In genomic region chr5:138544171-138545134, GRCh38 we compare ENCODE assay signal across 8 cellular contexts. TPM values are rescaled to one million over a fixed set of nuclear protein-coding genes. Genes with fewer than 3 reads are reported as not detected.
DNase-seq lines count a peak whose midpoint lies in the region; ATAC-seq and TF ChIP-seq lines count a peak whose summit lies in the region.

No MANE protein-coding gene starts in this region.

- H3K9me3 Mint-ChIP-seq in MCF 10A (ENCODE audit: unreplicated experiment) = no peaks in the 10 kb centered on the region

- peaks cover 13 to 29% (median 24%) of the 10 kb centered on the region in 11 experiments; a peak in 18 of 22 replicates for H3K36me3 ChIP-seq in BLaER1 treated with 17β-estradiol and CSF1 and Interleukin-3, amounts not matched to agents 10 nM and 100 nM
- H3K36me3 ChIP-seq in lower lobe of right lung (peaks cover 8% of the 10 kb centered on the region), upper lobe of left lung (no peaks in the 10 kb centered on the region)

- peaks cover 23 to 68% (median 55%) of the 10 kb centered on the region in 11 experiments; a peak in 21 of 22 replicates for H4K20me1 ChIP-seq in BLaER1 treated with 17β-estradiol and CSF1 and Interleukin-3, amounts not matched to agents 10 nM and 100 nM

- POLR2A ChIA-PET in MCF 10A (lab: Yijun Ruan, JAX) = interaction anchor here (0.7 to 11.8 kb wide), 31 partner anchors 8 to 798 kb away, joined by 3 to 276 read pairs (median 10); partner anchors contain the start of genes BRD8, EGR1, FAM53C and HSPA9

- peak overlapping the region; percentile 97 for H3K27ac Mint-ChIP-seq in MCF 10A (ENCODE audit: low read depth, unreplicated experiment)

- peak overlapping the region; percentile 97 to 100 (median 99) for H3K27ac ChIP-seq in BLaER1 treated with 17β-estradiol and CSF1 and Interleukin-3, amounts not matched to agents 10 nM and 100 nM
- H3K27ac ChIP-seq in lower lobe of right lung (peak overlapping the region; percentile 99), upper lobe of left lung (peak overlapping the region; percentile 98 to 100 (median 98))

- ATAC-seq in lower lobe of right lung = no peak
- no peak for ATAC-seq in upper lobe of left lung (ENCODE audit: low FRiP score in 2 of 2)
- ATAC-seq in GM18517 (IDR thresholded peaks at IDR 0.05; ENCODE audit: unreplicated experiment) = no peak

- TF ChIP-seq EP300 in upper lobe of left lung (IDR thresholded peaks at IDR 0.05) = no peak

- H3K9me3 ChIP-seq in BLaER1 treated with 17β-estradiol and CSF1 and Interleukin-3, amounts not matched to agents 10 nM and 100 nM (replicated peaks in 1 of 11) = no peaks in the 10 kb centered on the region
- H3K9me3 ChIP-seq in lower lobe of right lung (no peaks in the 10 kb centered on the region), upper lobe of left lung (no peaks in the 10 kb centered on the region)

- TF ChIP-seq CTCF in MCF 10A (IDR thresholded peaks at IDR 0.05; ENCODE audit: unreplicated experiment) (no peak), lower lobe of right lung (IDR thresholded peaks at IDR 0.05) (no peak), upper lobe of left lung (IDR thresholded peaks at IDR 0.05) (no peak)

- no peaks in the 10 kb centered on the region for H3K27me3 Mint-ChIP-seq in MCF 10A (ENCODE audit: insufficient read depth, unreplicated experiment)

- peak overlapping the region; percentile 97 to 100 (median 98) for H3K4me3 ChIP-seq in BLaER1 treated with 17β-estradiol and CSF1 and Interleukin-3, amounts not matched to agents 10 nM and 100 nM
- peak overlapping the region; percentile 94 for H3K4me3 ChIP-seq in lower lobe of right lung
- H3K4me3 ChIP-seq in upper lobe of left lung = peak overlapping the region; percentile 72 to 91 (median 85)

- CTCF ChIA-PET in MCF 10A (lab: Yijun Ruan, JAX) = interaction anchor here (0.5 to 9.5 kb wide), 14 partner anchors 8 to 1246 kb away, joined by 3 to 124 read pairs (median 4); partner anchors contain the start of gene EGR1

- no peak for TF ChIP-seq POLR2A in upper lobe of left lung (IDR thresholded peaks at IDR 0.05)

- H3K4me2 ChIP-seq in BLaER1 treated with 17β-estradiol and CSF1 and Interleukin-3, amounts not matched to agents 10 nM and 100 nM = peak overlapping the region; percentile 82 to 99 (median 96)

- peaks cover 52 to 65% (median 56%) of the 10 kb centered on the region in 10 experiments for H3K4me1 ChIP-seq in BLaER1 treated with 17β-estradiol and CSF1 and Interleukin-3, amounts not matched to agents 10 nM and 100 nM
- H3K4me1 ChIP-seq in lower lobe of right lung = peaks cover 54% of the 10 kb centered on the region
- H3K4me1 ChIP-seq in upper lobe of left lung = peaks cover 46 to 57% (median 49%) of the 10 kb centered on the region in 4 donors

- H3K4me3 Mint-ChIP-seq in MCF 10A (ENCODE audit: unreplicated experiment) = peak overlapping the region; percentile 79

- BruUV-seq in MCF 10A (replicated peaks; lab: Mats Ljungman, UMichigan) = no TSS peak

- intact Hi-C loops in MCF 10A (cut with micrococcal nuclease) (loop anchor here (10.0 kb wide), 1 partner anchor 210 kb away; the partner anchor contains the start of genes CDC25C and FAM53C), lower lobe of right lung (cut with DNase I) (no loop called here)

- H3K36me3 Mint-ChIP-seq in MCF 10A (ENCODE audit: insufficient read depth, unreplicated experiment) = peaks cover 22% of the 10 kb centered on the region

- H3K9ac ChIP-seq in BLaER1 treated with 17β-estradiol and CSF1 and Interleukin-3, amounts not matched to agents 10 nM and 100 nM = peak overlapping the region; percentile 96 to 100 (median 99)

- DNase-seq in LHCN-M2 (ENCODE audit: low read depth) = peak; percentile 47
- no peak for DNase-seq in MCF 10A (ENCODE audit: unreplicated experiment)
- DNase-seq in lower lobe of right lung = no peak
- no peak for DNase-seq in upper lobe of left lung
- DNase-seq in stimulated activated CD4-positive, alpha-beta T cell treated with anti-CD3 and anti-CD28 coated beads, Interleukin-4, amount 100 ng/mL, for 24 hours = no peak
- DNase-seq in middle frontal gyrus (ENCODE audit: extremely low spot score, low spot score) = no peak

- H3K4me1 Mint-ChIP-seq in MCF 10A (ENCODE audit: insufficient read depth, unreplicated experiment) = peaks cover 39% of the 10 kb centered on the region

- no peaks in the 10 kb centered on the region for H3K27me3 ChIP-seq in BLaER1 treated with 17β-estradiol and CSF1 and Interleukin-3, amounts not matched to agents 10 nM and 100 nM
- H3K27me3 ChIP-seq in lower lobe of right lung (ENCODE audit: low read depth) (no peaks in the 10 kb centered on the region), upper lobe of left lung (no peaks in the 10 kb centered on the region)

- 54 to 56% methylated on average over 17 of the region's 17 CpGs for WGBS in upper lobe of left lung, 2 donors

RNA-seq across cellular contexts. Expression of gene ETF1, which starts 1.4 kb away (rescaled TPM):
- 141 and 163 TPM in 2 replicates for total RNA-seq in LHCN-M2 (2014; rRNA removed)
- polyA plus RNA-seq in LHCN-M2 (2012) = 62.3 TPM
- 307 and 349 TPM in 2 replicates for total RNA-seq in MCF 10A (2022)
- total RNA-seq in lower lobe of right lung = 90.7 TPM
- total RNA-seq in upper lobe of left lung = 100 to 1,000 TPM in 2 of 6 donors, 10 to 100 TPM in 4; 22.0 to 147 (median 92.4) TPM

RNA-seq across cellular contexts. Expression of gene HSPA9, which starts 30.7 kb away (rescaled TPM):
- total RNA-seq in LHCN-M2 (2014; rRNA removed) (424 and 464 TPM in 2 replicates), MCF 10A (2022) (1,057 and 1,102 TPM in 2 replicates), lower lobe of right lung (148 TPM), upper lobe of left lung (100 to 1,000 TPM in 4 of 6 donors, 10 to 100 TPM in 2; 66.5 to 195 (median 139) TPM)
- 103 TPM for polyA plus RNA-seq in LHCN-M2 (2012)
